21 cellular contexts compared by ENCODE assay signal in genomic region chr2:221282386-221282785, GRCh38.
DNase-seq lines count a peak whose midpoint lies in the region; ATAC-seq, FAIRE-seq and TF ChIP-seq lines count a peak whose summit lies in the region.
"Had no signal": no experiment of that assay in that cellular context is flagged by ENCODE, and none has a peak within 500 bp of the region (broad histone marks: within the 10 kb centered on the region; RNA-seq: fewer than 3 reads in every experiment).

No MANE protein-coding gene starts in this region.

- no peaks in the 10 kb centered on the region for H3K9me3 ChIP-seq in HepG2 (ENCODE audit: low read length)
- no peaks in the 10 kb centered on the region for H3K9me3 ChIP-seq in right lobe of liver
- no peaks in the 10 kb centered on the region for H3K9me3 ChIP-seq in OCI-LY3 (ENCODE audit: insufficient read depth, low read length)
- no peaks in the 10 kb centered on the region for H3K9me3 ChIP-seq in smooth muscle cell (replicated peaks; ENCODE audit: low read depth)

- TF ChIP-seq CTCF in HepG2 (CRISPR knock-in tag; IDR thresholded peaks at IDR 0.05) (no peak), right lobe of liver (IDR thresholded peaks at IDR 0.05) (no peak), OCI-LY3 (IDR thresholded peaks at IDR 0.05; ENCODE audit: low read depth, low read length) (no peak), smooth muscle cell (IDR thresholded peaks at IDR 0.05; ENCODE audit: borderline replicate concordance, insufficient read depth, poor library complexity, severe bottlenecking) (no peak)

- no peak for TF ChIP-seq POLR2A in HepG2 (IDR thresholded peaks at IDR 0.05; ENCODE audit: insufficient read depth in 1 of 2, low read depth in 2 of 2, low read length in 2 of 2)
- TF ChIP-seq POLR2A in right lobe of liver (IDR thresholded peaks at IDR 0.05) = no peak

- no peak for TF ChIP-seq EP300 in HepG2 (IDR thresholded peaks at IDR 0.05; ENCODE audit: low read depth in 2 of 2, low read length in 2 of 2)
- no peak for TF ChIP-seq EP300 in HepG2 (CRISPR knock-in tag; IDR thresholded peaks at IDR 0.05; ENCODE audit: borderline replicate concordance)

- 15% methylated on average over 4 of the region's 4 CpGs for WGBS in HepG2 (ENCODE audit: low lambda C conversion rate)
- WGBS in right lobe of liver (ENCODE audit: insufficient coverage, low coverage, low lambda C conversion rate, missing lambda C conversion rate) = 71% methylated on average over 4 of the region's 4 CpGs
- 79% methylated on average over 4 of the region's 4 CpGs for WGBS in smooth muscle cell (ENCODE audit: low lambda C conversion rate)

- no TSS peak for BruUV-seq in HepG2 (replicated peaks; lab: Mats Ljungman, UMichigan)

- DNase-seq in HepG2 (ENCODE audit: low spot score) (no peak), right lobe of liver (no peak), kidney tubule cell (ENCODE audit: low spot score) (peak; percentile 9), smooth muscle cell (lab: John Stamatoyannopoulos, UW; ENCODE audit: unreplicated experiment) (no peak), amniotic stem cell (lab: John Stamatoyannopoulos, UW) (no peak), immature natural killer cell (no peak)
- no peak for DNase-seq in naive thymus-derived CD8-positive, alpha-beta T cell
- DNase-seq: ACHN; C1 segment of cervical spinal cord; Calu3; CD4-positive, alpha-beta T cell; DMS 273 treated with DMSO at 0.1 percent for 48 hours; DMS79 treated with DMSO at 0.1 percent for 48 hours; EL had no signal

- no peak overlapping the region for H3K4me3 Mint-ChIP-seq in naive thymus-derived CD8-positive, alpha-beta T cell
- H3K4me3 Mint-ChIP-seq in immature natural killer cell = no peak overlapping the region
- H3K4me3 Mint-ChIP-seq: B cell; CD4-positive, alpha-beta T cell; IgD-negative memory B cell had no signal

- H3K79me2 ChIP-seq in HepG2 (ENCODE audit: insufficient read depth, low read length) (no peaks in the 10 kb centered on the region), OCI-LY3 (ENCODE audit: low read length) (no peaks in the 10 kb centered on the region), smooth muscle cell (ENCODE audit: low read depth) (no peaks in the 10 kb centered on the region)

- POLR2A ChIA-PET in HepG2 (lab: Yijun Ruan, JAX) = no interaction called here
- POLR2A ChIA-PET in naive thymus-derived CD8-positive, alpha-beta T cell (lab: Charles Lee) = no interaction called here

- H3K9ac ChIP-seq in HepG2 (ENCODE audit: insufficient read depth, low read depth, low read length) (no peak overlapping the region), OCI-LY3 (ENCODE audit: low read length) (no peak overlapping the region), smooth muscle cell (ENCODE audit: low read depth) (no peak overlapping the region)

- no peak for FAIRE-seq in HepG2 (lab: Jason Lieb, UNC)
- FAIRE-seq: G401.6, GM12891 had no signal

- H3K36me3 ChIP-seq in HepG2 (replicated peaks in 1 of 2; ENCODE audit: control insufficient read depth in 1 of 2, insufficient read depth in 2 of 2, low read length in 2 of 2) = no peaks in the 10 kb centered on the region
- H3K36me3 ChIP-seq in right lobe of liver = no peaks in the 10 kb centered on the region
- no peaks in the 10 kb centered on the region for H3K36me3 ChIP-seq in OCI-LY3 (replicated peaks; ENCODE audit: low read depth, low read length)
- H3K36me3 ChIP-seq in smooth muscle cell (ENCODE audit: low read depth) = no peaks in the 10 kb centered on the region

- H3K9me3 Mint-ChIP-seq in naive thymus-derived CD8-positive, alpha-beta T cell = peaks cover 0 to 2% (median 0%) of the 10 kb centered on the region in 9 donors
- no peaks in the 10 kb centered on the region for H3K9me3 Mint-ChIP-seq in immature natural killer cell
- H3K9me3 Mint-ChIP-seq: CD4-positive, alpha-beta T cell had no signal

- no peak overlapping the region for H3K27ac Mint-ChIP-seq in naive thymus-derived CD8-positive, alpha-beta T cell
- H3K27ac Mint-ChIP-seq in immature natural killer cell = no peak overlapping the region
- H3K27ac Mint-ChIP-seq: B cell; CD4-positive, alpha-beta T cell had no signal

- no peak overlapping the region for H3K27ac ChIP-seq in HepG2 (ENCODE audit: extremely low read length, insufficient read depth, low read length)
- H3K27ac ChIP-seq in right lobe of liver = no peak overlapping the region
- H3K27ac ChIP-seq in OCI-LY3 (ENCODE audit: low read length) = no peak overlapping the region
- peak overlapping the region; percentile 28 for H3K27ac ChIP-seq in smooth muscle cell (ENCODE audit: low read depth)
- H3K27ac ChIP-seq: HL-60 had no signal

- intact Hi-C loops in HepG2 (cut with micrococcal nuclease; ENCODE audit: unreplicated experiment) (no loop called here), right lobe of liver (cut with DNase I) (no loop called here)

- in situ Hi-C loops in HepG2 (cut with HindIII; ENCODE audit: extremely low pct_ligation_motif_present, low pct_unique_long_range_greater_than_20kb) = no loop called here

- no peaks in the 10 kb centered on the region for H3K27me3 ChIP-seq in HepG2 (ENCODE audit: control insufficient read depth in 1 of 2, insufficient read depth in 2 of 2, low read length in 2 of 2)
- no peaks in the 10 kb centered on the region for H3K27me3 ChIP-seq in right lobe of liver
- no peaks in the 10 kb centered on the region for H3K27me3 ChIP-seq in OCI-LY3 (ENCODE audit: low read depth, low read length)
- no peaks in the 10 kb centered on the region for H3K27me3 ChIP-seq in smooth muscle cell (ENCODE audit: low read depth)

- H4K20me1 ChIP-seq in HepG2 (ENCODE audit: insufficient read depth, low read length) = no peaks in the 10 kb centered on the region
- no peaks in the 10 kb centered on the region for H4K20me1 ChIP-seq in OCI-LY3 (ENCODE audit: insufficient read depth, low read length)
- H4K20me1 ChIP-seq in smooth muscle cell (ENCODE audit: low read depth) = no peaks in the 10 kb centered on the region

- peaks cover 0 to 4% (median 0%) of the 10 kb centered on the region in 5 donors for H3K27me3 Mint-ChIP-seq in naive thymus-derived CD8-positive, alpha-beta T cell
- peaks cover 0 to 7% (median 4%) of the 10 kb centered on the region in 3 donors for H3K27me3 Mint-ChIP-seq in immature natural killer cell (ENCODE audit: low read depth in 3 of 3)

- no peaks in the 10 kb centered on the region for H3K4me1 ChIP-seq in HepG2 (ENCODE audit: insufficient read depth, low read length)
- no peaks in the 10 kb centered on the region for H3K4me1 ChIP-seq in right lobe of liver
- H3K4me1 ChIP-seq in OCI-LY3 (ENCODE audit: low read length) = peaks cover 28% of the 10 kb centered on the region
- peaks cover 25% of the 10 kb centered on the region for H3K4me1 ChIP-seq in smooth muscle cell (ENCODE audit: low read depth)

- CTCF ChIA-PET in HepG2 (lab: Yijun Ruan, JAX; ENCODE audit: low intra/inter-chr PET ratio, low total read pairs) = no interaction called here

- no peak overlapping the region for H3K4me2 ChIP-seq in HepG2 (ENCODE audit: low read depth, low read length)
- peak overlapping the region; percentile 26; the same call in 1 of the 2 replicates for H3K4me2 ChIP-seq in OCI-LY3 (ENCODE audit: low read length)
- no peak overlapping the region for H3K4me2 ChIP-seq in smooth muscle cell

- no peaks in the 10 kb centered on the region for H3F3A ChIP-seq in smooth muscle cell (ENCODE audit: low read depth)

- no peak overlapping the region for H2AFZ ChIP-seq in HepG2 (ENCODE audit: low read length)
- peak overlapping the region; percentile 65; the same call in 1 of the 2 replicates for H2AFZ ChIP-seq in OCI-LY3 (ENCODE audit: low read depth, low read length)
- H2AFZ ChIP-seq in smooth muscle cell (ENCODE audit: low read depth) = no peak overlapping the region

- H3K4me1 Mint-ChIP-seq in naive thymus-derived CD8-positive, alpha-beta T cell = peaks cover 0 to 1% (median 0%) of the 10 kb centered on the region in 4 donors
- no peaks in the 10 kb centered on the region for H3K4me1 Mint-ChIP-seq in immature natural killer cell

- ATAC-seq in HepG2 = no peak
- no peak for ATAC-seq in right lobe of liver
- ATAC-seq in naive thymus-derived CD8-positive, alpha-beta T cell = no peak
- ATAC-seq: HCT116 had no signal

- no peaks in the 10 kb centered on the region for H3K36me3 Mint-ChIP-seq in naive thymus-derived CD8-positive, alpha-beta T cell
- H3K36me3 Mint-ChIP-seq in immature natural killer cell = no peaks in the 10 kb centered on the region
- H3K36me3 Mint-ChIP-seq: IgD-negative memory B cell had no signal

- H3K4me3 ChIP-seq in HepG2 (replicated peaks in 1 of 3; ENCODE audit: insufficient read depth in 1 of 3, low read depth in 2 of 3, low read length in 3 of 3) (no peak overlapping the region), right lobe of liver (no peak overlapping the region), OCI-LY3 (ENCODE audit: low read length) (no peak overlapping the region), smooth muscle cell (no peak overlapping the region)

- no peak for TF ChIP-seq RAD21 in HepG2 (CRISPR knock-in tag; IDR thresholded peaks at IDR 0.05)

TF ChIP-seq in HepG2, 621 proteins besides CTCF, POLR2A, EP300 and RAD21 (continues in another document):
- TF ChIP-seq ZNF597 (CRISPR knock-in tag; IDR thresholded peaks at IDR 0.05) (no peak), DMTF1 (CRISPR knock-in tag; IDR thresholded peaks at IDR 0.05) (no peak), ZNF567 (CRISPR knock-in tag; IDR thresholded peaks at IDR 0.05; ENCODE audit: borderline replicate concordance) (no peak), ARNTL (CRISPR knock-in tag; IDR thresholded peaks at IDR 0.05) (no peak)
